ENCODE assay signal across 22 cellular contexts in the genomic region with DNA sequence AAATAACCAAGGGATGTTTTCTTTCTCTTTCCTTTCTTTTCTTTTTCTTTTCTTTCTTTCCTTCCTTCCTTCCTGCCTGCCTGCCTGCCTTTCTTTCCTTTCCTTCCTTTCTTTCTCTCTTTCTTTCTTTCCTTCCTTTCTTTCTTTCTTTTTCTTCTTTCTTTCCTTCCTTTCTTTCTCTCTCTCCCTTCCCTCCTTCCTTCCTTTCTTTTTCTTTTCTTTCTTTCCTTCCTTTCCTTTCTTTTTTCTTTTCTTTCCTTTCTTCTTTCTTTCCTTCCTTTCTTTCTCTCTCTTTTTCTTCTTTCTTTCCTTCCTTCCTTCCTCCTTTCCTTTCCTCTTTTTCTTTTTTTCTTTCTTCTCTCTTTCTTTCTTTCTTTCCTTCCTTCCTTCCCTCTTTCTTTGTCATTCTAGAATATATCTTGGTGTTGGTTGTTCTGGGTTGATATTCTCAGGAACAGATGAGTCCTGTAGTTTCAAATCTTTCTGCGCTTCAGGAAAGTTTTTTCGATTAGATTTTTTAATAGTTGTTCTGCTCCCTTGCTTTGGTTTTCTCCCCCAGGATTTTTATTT.
DNase-seq lines count a peak whose midpoint lies in the region; ATAC-seq, FAIRE-seq and TF ChIP-seq lines count a peak whose summit lies in the region.
"Had no signal": no experiment of that assay in that cellular context is flagged by ENCODE, and none has a peak within 500 bp of the region (broad histone marks: within the 10 kb centered on the region; RNA-seq: fewer than 3 reads in every experiment).

No MANE protein-coding gene starts in this region.

- peaks cover 6% of the 10 kb centered on the region for H3K27me3 Mint-ChIP-seq in CD8-positive, alpha-beta T cell (ENCODE audit: low read depth)
- H3K27me3 Mint-ChIP-seq in WTC11 (ENCODE audit: low read depth), result no peaks in the 10 kb centered on the region
- no peaks in the 10 kb centered on the region for H3K27me3 Mint-ChIP-seq in mesothelial cell of epicardium (ENCODE audit: low read depth)

- no peaks in the 10 kb centered on the region for H4K20me1 ChIP-seq in HepG2 (ENCODE audit: insufficient read depth, low read length)
- H4K20me1 ChIP-seq: BLaER1 treated with 17β-estradiol and CSF1 and Interleukin-3, amounts not matched to agents 10 nM and 100 nM had no signal

- H3K79me2 ChIP-seq in HepG2 (ENCODE audit: insufficient read depth, low read length) (no peaks in the 10 kb centered on the region), mesendoderm (ENCODE audit: control insufficient read depth, insufficient read depth, low read length) (no peaks in the 10 kb centered on the region)

- H3K9ac ChIP-seq in HepG2 (ENCODE audit: insufficient read depth, low read depth, low read length), result no peak overlapping the region
- H3K9ac ChIP-seq in mesendoderm (ENCODE audit: low read length), result no peak overlapping the region
- H3K9ac ChIP-seq: BLaER1 treated with 17β-estradiol and CSF1 and Interleukin-3, amounts not matched to agents 10 nM and 100 nM had no signal

- DNase-seq in HepG2 (ENCODE audit: low spot score) (no peak), right lobe of liver (no peak), WTC11 (ENCODE audit: low spot score) (no peak), mesendoderm (no peak), mesothelial cell of epicardium (ENCODE audit: low spot score in 2 of 2, unreplicated experiment in 2 of 2) (no peak), upper lobe of left lung (no peak)
- no peak for DNase-seq in CD8-positive, alpha-beta T cell
- DNase-seq: BE2C; Caco-2; CD4-positive, alpha-beta memory T cell; DMS 273 treated with DMSO at 0.1 percent for 48 hours; DMS79; EL; GDM1; GOT3 had no signal

- no peaks in the 10 kb centered on the region for H3K27me3 ChIP-seq in HepG2 (ENCODE audit: control insufficient read depth in 1 of 2, insufficient read depth in 2 of 2, low read length in 2 of 2)
- no peaks in the 10 kb centered on the region for H3K27me3 ChIP-seq in right lobe of liver
- H3K27me3 ChIP-seq in CD8-positive, alpha-beta T cell (ENCODE audit: insufficient read depth, low read length), result no peaks in the 10 kb centered on the region
- H3K27me3 ChIP-seq in mesendoderm (ENCODE audit: insufficient read depth, low read length, poor library complexity), result no peaks in the 10 kb centered on the region
- H3K27me3 ChIP-seq in gastroesophageal sphincter, result no peaks in the 10 kb centered on the region
- H3K27me3 ChIP-seq in upper lobe of left lung, result no peaks in the 10 kb centered on the region
- H3K27me3 ChIP-seq: BE2C; BLaER1 treated with 17β-estradiol and CSF1 and Interleukin-3, amounts not matched to agents 10 nM and 100 nM had no signal

- H3K9me3 ChIP-seq in HepG2 (ENCODE audit: low read length), result no peaks in the 10 kb centered on the region
- H3K9me3 ChIP-seq in right lobe of liver, result no peaks in the 10 kb centered on the region
- H3K9me3 ChIP-seq in CD8-positive, alpha-beta T cell (ENCODE audit: low read length), result no peaks in the 10 kb centered on the region
- H3K9me3 ChIP-seq in gastroesophageal sphincter, result no peaks in the 10 kb centered on the region
- H3K9me3 ChIP-seq in upper lobe of left lung, result no peaks in the 10 kb centered on the region
- H3K9me3 ChIP-seq: BE2C, Caco-2, HAP-1 had no signal

- POLR2A ChIA-PET in HepG2 (lab: Yijun Ruan, JAX) (no interaction called here), WTC11 (lab: Charles Lee) (no interaction called here)
- POLR2A ChIA-PET in CD8-positive, alpha-beta T cell (lab: Charles Lee), result no interaction called here

- H2BK5ac ChIP-seq in mesendoderm (ENCODE audit: low read length), result no peak overlapping the region

- no peak overlapping the region for H3K18ac ChIP-seq in mesendoderm (ENCODE audit: low read length)

- TF ChIP-seq POLR2A in HepG2 (IDR thresholded peaks at IDR 0.05; ENCODE audit: insufficient read depth in 1 of 2, low read depth in 2 of 2, low read length in 2 of 2) (no peak), right lobe of liver (IDR thresholded peaks at IDR 0.05) (no peak), gastroesophageal sphincter (IDR thresholded peaks at IDR 0.05) (no peak), upper lobe of left lung (IDR thresholded peaks at IDR 0.05) (no peak)

- no peaks in the 10 kb centered on the region for H3K36me3 Mint-ChIP-seq in CD8-positive, alpha-beta T cell
- H3K36me3 Mint-ChIP-seq in WTC11 (no peaks in the 10 kb centered on the region), mesothelial cell of epicardium (no peaks in the 10 kb centered on the region)
- H3K36me3 Mint-ChIP-seq: CD4-positive, alpha-beta memory T cell had no signal

- no peak for TF ChIP-seq RAD21 in HepG2 (CRISPR knock-in tag; IDR thresholded peaks at IDR 0.05)

- no peak overlapping the region for H3K27ac Mint-ChIP-seq in CD8-positive, alpha-beta T cell
- H3K27ac Mint-ChIP-seq in WTC11, result no peak overlapping the region
- H3K27ac Mint-ChIP-seq in mesothelial cell of epicardium, result no peak overlapping the region
- H3K27ac Mint-ChIP-seq: CD4-positive, alpha-beta memory T cell had no signal

- no peak for TF ChIP-seq CTCF in HepG2 (CRISPR knock-in tag; IDR thresholded peaks at IDR 0.05)
- TF ChIP-seq CTCF in right lobe of liver (IDR thresholded peaks at IDR 0.05), result no peak
- peak; percentile 38 for TF ChIP-seq CTCF in CD8-positive, alpha-beta T cell (IDR thresholded peaks at IDR 0.05)
- no peak for TF ChIP-seq CTCF in WTC11 (IDR thresholded peaks at IDR 0.05)
- TF ChIP-seq CTCF in gastroesophageal sphincter (IDR thresholded peaks at IDR 0.05), result no peak
- TF ChIP-seq CTCF in mesothelial cell of epicardium (IDR thresholded peaks at IDR 0.05; ENCODE audit: unreplicated experiment), result no peak
- no peak for TF ChIP-seq CTCF in upper lobe of left lung (IDR thresholded peaks at IDR 0.05)

- H2BK15ac ChIP-seq in mesendoderm (replicated peaks; ENCODE audit: low read depth), result no peak overlapping the region

- no peaks in the 10 kb centered on the region for H3K4me1 Mint-ChIP-seq in CD8-positive, alpha-beta T cell (ENCODE audit: low read depth)
- H3K4me1 Mint-ChIP-seq in WTC11 (no peaks in the 10 kb centered on the region), mesothelial cell of epicardium (no peaks in the 10 kb centered on the region)

- no TSS peak for BruUV-seq in HepG2 (replicated peaks; lab: Mats Ljungman, UMichigan)

- H3K4ac ChIP-seq in mesendoderm (ENCODE audit: low read depth, low read length), result no peak overlapping the region

- no peak overlapping the region for H3K56ac ChIP-seq in mesendoderm (ENCODE audit: low read length)

- in situ Hi-C loops in HepG2 (cut with HindIII; ENCODE audit: extremely low pct_ligation_motif_present, low pct_unique_long_range_greater_than_20kb), result no loop called here

- 78% methylated on average over 2 of the region's 2 CpGs for WGBS in HepG2 (ENCODE audit: low lambda C conversion rate)
- 83% methylated on average over 2 of the region's 2 CpGs for WGBS in right lobe of liver (ENCODE audit: insufficient coverage, low coverage, low lambda C conversion rate, missing lambda C conversion rate)
- WGBS in mesendoderm (ENCODE audit: extremely low coverage, insufficient coverage, low lambda C conversion rate), result no CpG with 5 or more reads among the region's 2 CpGs
- 95% methylated on average over 2 of the region's 2 CpGs; no CpG with 5 or more reads in 1 of the 2 donors for WGBS in gastroesophageal sphincter (ENCODE audit: low coverage in 1 of 2), 2 donors
- 97 to 99% methylated on average over 2 of the region's 2 CpGs for WGBS in upper lobe of left lung, 2 donors

- H2BK120ac ChIP-seq in mesendoderm (ENCODE audit: low read depth, low read length), result no peak overlapping the region

- no peak overlapping the region for H2AFZ ChIP-seq in HepG2 (ENCODE audit: low read length)

- H3K4me2 ChIP-seq in HepG2 (ENCODE audit: low read depth, low read length) (no peak overlapping the region), mesendoderm (ENCODE audit: low read length) (no peak overlapping the region)
- H3K4me2 ChIP-seq: BLaER1 treated with 17β-estradiol and CSF1 and Interleukin-3, amounts not matched to agents 10 nM and 100 nM had no signal

- no peaks in the 10 kb centered on the region for H3K9me3 Mint-ChIP-seq in CD8-positive, alpha-beta T cell
- peaks cover 7% of the 10 kb centered on the region; the same call in 1 of the 2 replicates for H3K9me3 Mint-ChIP-seq in WTC11
- peaks cover 3% of the 10 kb centered on the region for H3K9me3 Mint-ChIP-seq in mesothelial cell of epicardium

- no peak overlapping the region for H3K4me3 Mint-ChIP-seq in CD8-positive, alpha-beta T cell
- H3K4me3 Mint-ChIP-seq in WTC11 (no peak overlapping the region), mesothelial cell of epicardium (no peak overlapping the region)
- H3K4me3 Mint-ChIP-seq: CD4-positive, alpha-beta memory T cell had no signal

- ATAC-seq in HepG2 (no peak), right lobe of liver (no peak), WTC11 (no peak), gastroesophageal sphincter (no peak), upper lobe of left lung (ENCODE audit: low FRiP score in 2 of 2) (no peak)
- ATAC-seq in CD8-positive, alpha-beta T cell, result no peak
- ATAC-seq: GM12878 had no signal

- H4K8ac ChIP-seq in mesendoderm (ENCODE audit: low read depth, low read length), result no peak overlapping the region

- TF ChIP-seq EP300 in HepG2 (IDR thresholded peaks at IDR 0.05; ENCODE audit: low read depth in 2 of 2, low read length in 2 of 2) (no peak), HepG2 (CRISPR knock-in tag; IDR thresholded peaks at IDR 0.05; ENCODE audit: borderline replicate concordance) (no peak), gastroesophageal sphincter (IDR thresholded peaks at IDR 0.05) (no peak), upper lobe of left lung (IDR thresholded peaks at IDR 0.05) (no peak)

- intact Hi-C loops in HepG2 (cut with micrococcal nuclease; ENCODE audit: unreplicated experiment) (no loop called here), right lobe of liver (cut with DNase I) (no loop called here)
- intact Hi-C loops in CD8-positive, alpha-beta T cell (cut with DNase I, micrococcal nuclease), result no loop called here

- H2AK5ac ChIP-seq in mesendoderm (ENCODE audit: low read length), result no peak overlapping the region

- H3K27ac ChIP-seq in HepG2 (ENCODE audit: extremely low read length, insufficient read depth, low read length) (no peak overlapping the region), right lobe of liver (no peak overlapping the region), mesendoderm (ENCODE audit: low read depth, low read length) (no peak overlapping the region), gastroesophageal sphincter (no peak overlapping the region), upper lobe of left lung (no peak overlapping the region)
- H3K27ac ChIP-seq in CD8-positive, alpha-beta T cell (ENCODE audit: low read depth, low read length), result no peak overlapping the region
- H3K27ac ChIP-seq: BLaER1 treated with 17β-estradiol and CSF1 and Interleukin-3, amounts not matched to agents 10 nM and 100 nM had no signal

- CTCF ChIA-PET in HepG2 (lab: Yijun Ruan, JAX; ENCODE audit: low intra/inter-chr PET ratio, low total read pairs) (no interaction called here), WTC11 (lab: Charles Lee) (interaction anchor here (1.0 kb wide), 1 partner anchor 9 kb away, joined by 4 read pairs; no protein-coding TSS in a partner anchor)
- CTCF ChIA-PET in CD8-positive, alpha-beta T cell (lab: Charles Lee), result no interaction called here

- H3K36me3 ChIP-seq in HepG2 (replicated peaks in 1 of 2; ENCODE audit: control insufficient read depth in 1 of 2, insufficient read depth in 2 of 2, low read length in 2 of 2) (no peaks in the 10 kb centered on the region), right lobe of liver (no peaks in the 10 kb centered on the region), mesendoderm (ENCODE audit: control insufficient read depth, insufficient read depth, low read length) (no peaks in the 10 kb centered on the region), gastroesophageal sphincter (no peaks in the 10 kb centered on the region), upper lobe of left lung (no peaks in the 10 kb centered on the region)
- no peaks in the 10 kb centered on the region for H3K36me3 ChIP-seq in CD8-positive, alpha-beta T cell (ENCODE audit: insufficient read depth, low read length)
- H3K36me3 ChIP-seq: BE2C; BLaER1 treated with 17β-estradiol and CSF1 and Interleukin-3, amounts not matched to agents 10 nM and 100 nM; HAP-1 had no signal

- peak overlapping the region; percentile 18 for H3K23ac ChIP-seq in mesendoderm (ENCODE audit: low read length)

- no peaks in the 10 kb centered on the region for H3K4me1 ChIP-seq in HepG2 (ENCODE audit: insufficient read depth, low read length)
- H3K4me1 ChIP-seq in right lobe of liver, result no peaks in the 10 kb centered on the region
- H3K4me1 ChIP-seq in CD8-positive, alpha-beta T cell (ENCODE audit: insufficient read depth, low read length), result no peaks in the 10 kb centered on the region
- H3K4me1 ChIP-seq in mesendoderm (ENCODE audit: control insufficient read depth, low read depth, low read length), result no peaks in the 10 kb centered on the region
- no peaks in the 10 kb centered on the region for H3K4me1 ChIP-seq in gastroesophageal sphincter
- H3K4me1 ChIP-seq in upper lobe of left lung, result no peaks in the 10 kb centered on the region
- H3K4me1 ChIP-seq: BE2C; BLaER1 treated with 17β-estradiol and CSF1 and Interleukin-3, amounts not matched to agents 10 nM and 100 nM; Caco-2; HAP-1 had no signal

- no peak overlapping the region for H4K5ac ChIP-seq in mesendoderm (ENCODE audit: low read length)

- H3K4me3 ChIP-seq in HepG2 (replicated peaks in 1 of 3; ENCODE audit: insufficient read depth in 1 of 3, low read depth in 2 of 3, low read length in 3 of 3), result no peak overlapping the region
- H3K4me3 ChIP-seq in right lobe of liver, result no peak overlapping the region
- no peak overlapping the region for H3K4me3 ChIP-seq in CD8-positive, alpha-beta T cell (ENCODE audit: low read depth, low read length)
- no peak overlapping the region for H3K4me3 ChIP-seq in mesendoderm (ENCODE audit: low read length)
- H3K4me3 ChIP-seq in gastroesophageal sphincter, result no peak overlapping the region
- no peak overlapping the region for H3K4me3 ChIP-seq in upper lobe of left lung
- H3K4me3 ChIP-seq: BLaER1 treated with 17β-estradiol and CSF1 and Interleukin-3, amounts not matched to agents 10 nM and 100 nM; GM12878; HAP-1 had no signal

- no peaks in the 10 kb centered on the region for H3K79me1 ChIP-seq in mesendoderm (ENCODE audit: low read length)

- no peak for FAIRE-seq in HepG2 (lab: Jason Lieb, UNC)
- FAIRE-seq: D721Med, GM12878, GM19239, H54 had no signal

Comparison
In these comparisons a context has a peak if more than half of its experiments do, and no peak if none do; other contexts are left out.
1. Of the 50 proteins assayed by ChIP-seq in both HepG2 and WTC11: peak only in HepG2: none; only in WTC11: ZNF512; in both: none; in neither: 49.